10 cellular contexts compared by ENCODE assay signal in genomic region chr2:219570194-219570923, GRCh38. TPM values are rescaled to one million over a fixed set of nuclear protein-coding genes. Genes with fewer than 3 reads are reported as not detected.
DNase-seq lines count a peak whose midpoint lies in the region; ATAC-seq and TF ChIP-seq lines count a peak whose summit lies in the region.
"Had no signal": no experiment of that assay in that cellular context is flagged by ENCODE, and none has a peak within 500 bp of the region (broad histone marks: within the 10 kb centered on the region; RNA-seq: fewer than 3 reads in every experiment).

No MANE protein-coding gene starts in this region.

- ATAC-seq in SK-N-SH treated with all-trans-retinoic acid at 6 μM for 48 hours (peak; percentile 55), HG02938 (IDR thresholded peaks at IDR 0.05; ENCODE audit: unreplicated experiment) (no peak)

- no peaks in the 10 kb centered on the region for H3K9me3 Mint-ChIP-seq in neural crest cell
- H3K9me3 Mint-ChIP-seq: activated B cell treated with CpG ODN at 0.5 μM for 24 hours had no signal

- TF ChIP-seq CTCF in fibroblast of mammary gland (conservative IDR thresholded peaks at IDR 0.05; ENCODE audit: control insufficient read depth, insufficient read depth, low read depth, low read length) (no peak), neural crest cell (conservative IDR thresholded peaks at IDR 0.05) (no peak)

- DNase-seq in NCI-H1417 (lab: John Stamatoyannopoulos, UW) (peak in 2 of 3 experiments; percentile 75), NCI-H1417 treated with DMSO at 0.1 percent for 48 hours (lab: John Stamatoyannopoulos, UW) (no peak), fibroblast of mammary gland (ENCODE audit: low read depth) (peak; percentile 14), neural crest cell (ENCODE audit: low read depth, low spot score) (no peak), NCI-H2029 (lab: John Stamatoyannopoulos, UW) (no peak), NCI-H1436 treated with DMSO at 0.1 percent for 48 hours (lab: John Stamatoyannopoulos, UW) (no peak)
- DNase-seq: activated B cell treated with CpG ODN at 0.5 μM for 24 hours; CD4-positive, CD25-positive, alpha-beta regulatory T cell had no signal

- H3K27me3 Mint-ChIP-seq in neural crest cell (ENCODE audit: low read depth): no peaks in the 10 kb centered on the region

- H3K4me1 Mint-ChIP-seq in neural crest cell: peaks cover 18% of the 10 kb centered on the region
- H3K4me1 Mint-ChIP-seq: activated B cell treated with CpG ODN at 0.5 μM for 24 hours had no signal

- no peak overlapping the region for H3K27ac Mint-ChIP-seq in neural crest cell (ENCODE audit: unreplicated experiment)
- H3K27ac Mint-ChIP-seq: activated B cell treated with CpG ODN at 0.5 μM for 24 hours; CD4-positive, CD25-positive, alpha-beta regulatory T cell had no signal

- peak overlapping the region; percentile 72 for H3K4me3 Mint-ChIP-seq in neural crest cell

- H3K36me3 Mint-ChIP-seq in neural crest cell (ENCODE audit: low read depth): peaks cover 7% of the 10 kb centered on the region
- H3K36me3 Mint-ChIP-seq: CD4-positive, CD25-positive, alpha-beta regulatory T cell had no signal

- peak overlapping the region; percentile 53 for H3K4me3 ChIP-seq in fibroblast of mammary gland (ENCODE audit: control insufficient read depth, low read depth, low read length)

TF ChIP-seq in SK-N-SH treated with all-trans-retinoic acid at 6 μM for 48 hours, 23 proteins besides CTCF, POLR2A, EP300 and RAD21:
- TF ChIP-seq ZFP3 (CRISPR knock-in tag; IDR thresholded peaks at IDR 0.05) (no peak), ZC3H10 (CRISPR knock-in tag; IDR thresholded peaks at IDR 0.05) (no peak), PPARA (CRISPR knock-in tag; IDR thresholded peaks at IDR 0.05; ENCODE audit: borderline replicate concordance) (no peak), ARNTL (CRISPR knock-in tag; IDR thresholded peaks at IDR 0.05; ENCODE audit: borderline replicate concordance, low read depth) (no peak), ZNF70 (CRISPR knock-in tag; IDR thresholded peaks at IDR 0.05) (no peak), OSR1 (CRISPR knock-in tag; IDR thresholded peaks at IDR 0.05) (no peak), ZNF565 (CRISPR knock-in tag; conservative IDR thresholded peaks at IDR 0.05; ENCODE audit: low read depth) (no peak), CSDC2 (CRISPR knock-in tag; IDR thresholded peaks at IDR 0.05) (no peak)
TF ChIP-seq in SK-N-SH treated with all-trans-retinoic acid at 6 μM for 48 hours: peak in this region for 0.

RNA-seq across cellular contexts. Expression of gene OBSL1, which starts 1.0 kb away (rescaled TPM):
- total RNA-seq in neural crest cell: 122 and 123 TPM in 2 replicates
- total RNA-seq: activated B cell treated with CpG ODN at 0.5 μM for 24 hours had no signal

RNA-seq across cellular contexts. Expression of gene INHA, which starts 1.8 kb away (rescaled TPM):
- 0.50 TPM in 1 of 2 replicates, not detected in the other for total RNA-seq in neural crest cell
- total RNA-seq: activated B cell treated with CpG ODN at 0.5 μM for 24 hours; CD4-positive, CD25-positive, alpha-beta regulatory T cell had no signal

RNA-seq across cellular contexts. Expression of gene TMEM198, which starts 26.5 kb away (rescaled TPM):
- 15.7 and 16.4 TPM in 2 replicates for total RNA-seq in neural crest cell

RNA-seq across cellular contexts. Expression of gene CHPF, which starts 26.8 kb away (rescaled TPM):
- 27.0 and 30.0 TPM in 2 replicates for total RNA-seq in neural crest cell

RNA-seq across cellular contexts. Expression of gene STK11IP, which starts 27.3 kb away (rescaled TPM):
- 31.4 and 32.9 TPM in 2 replicates for total RNA-seq in neural crest cell

Comparison
In these comparisons a context has a peak if more than half of its experiments do, and no peak if none do; other contexts are left out.
1. DNase-seq: peak in NCI-H1417 (2 of 3) and fibroblast of mammary gland (single experiment); none in NCI-H1417 treated with DMSO at 0.1 percent for 48 hours (single experiment), neural crest cell (single experiment), NCI-H2029 (single experiment) and NCI-H1436 treated with DMSO at 0.1 percent for 48 hours (single experiment).